ENCODE assay signal across 10 cellular contexts in genomic region chr6:80541186-80541585, GRCh38.
DNase-seq lines count a peak whose midpoint lies in the region; ATAC-seq and TF ChIP-seq lines count a peak whose summit lies in the region.
"Had no signal": no experiment of that assay in that cellular context is flagged by ENCODE, and none has a peak within 500 bp of the region (broad histone marks: within the 10 kb centered on the region; RNA-seq: fewer than 3 reads in every experiment).

No MANE protein-coding gene starts in this region.

- no peak for TF ChIP-seq CTCF in CD14-positive monocyte (IDR thresholded peaks at IDR 0.05)
- TF ChIP-seq CTCF in GM10266 (IDR thresholded peaks at IDR 0.05; ENCODE audit: control insufficient read depth, insufficient read depth, low read depth, missing control alignments) = no peak

- no peaks in the 10 kb centered on the region for H3K27me3 Mint-ChIP-seq in CD14-positive monocyte (ENCODE audit: low read depth in 3 of 3)

- no peaks in the 10 kb centered on the region for H3K4me1 Mint-ChIP-seq in CD14-positive monocyte
- H3K4me1 Mint-ChIP-seq: central memory CD8-positive, alpha-beta T cell had no signal

- DNase-seq in NK-92 treated with Interleukin-12 subunit alpha and Interleukin-12 subunit beta, amount 100 ng/mL, for 24 hours (lab: John Stamatoyannopoulos, UW) = peak; percentile 6
- DNase-seq in NK-92 (lab: John Stamatoyannopoulos, UW; ENCODE audit: unreplicated experiment) (no peak), amniotic epithelial cell (ENCODE audit: low read depth) (peak; percentile 57), renal cortical epithelial cell (ENCODE audit: low read depth) (peak; percentile 93), DMS153 treated with DMSO at 0.1 percent for 48 hours (lab: John Stamatoyannopoulos, UW; ENCODE audit: unreplicated experiment) (no peak), CD14-positive monocyte (ENCODE audit: low spot score) (no peak), GM10266 (ENCODE audit: extremely low spot score) (no peak)
- DNase-seq: activated CD4-positive, alpha-beta T cell treated with anti-CD3 and anti-CD28 coated beads for 4 hours had no signal

- H3K4me3 Mint-ChIP-seq in CD14-positive monocyte = no peak overlapping the region
- H3K4me3 Mint-ChIP-seq: central memory CD8-positive, alpha-beta T cell had no signal

- intact Hi-C loops in CD14-positive monocyte (cut with micrococcal nuclease) = no loop called here

- H3K36me3 Mint-ChIP-seq in CD14-positive monocyte = no peaks in the 10 kb centered on the region

- H3K27ac Mint-ChIP-seq in CD14-positive monocyte = no peak overlapping the region

- H3K9me3 Mint-ChIP-seq in CD14-positive monocyte = peaks cover 0 to 7% (median 2%) of the 10 kb centered on the region in 7 donors

- peak; percentile 62 for ATAC-seq in HG03432 (IDR thresholded peaks at IDR 0.05; ENCODE audit: unreplicated experiment)

Comparison
In these comparisons a context has a peak if more than half of its experiments do, and no peak if none do; other contexts are left out.
1. DNase-seq: peak in NK-92 treated with Interleukin-12 subunit alpha and Interleukin-12 subunit beta, amount 100 ng/mL, for 24 hours (single experiment), amniotic epithelial cell (single experiment) and renal cortical epithelial cell (single experiment); none in NK-92 (single experiment), DMS153 treated with DMSO at 0.1 percent for 48 hours (single experiment), CD14-positive monocyte (single experiment) and GM10266 (single experiment).